Comparison of ENCODE assay signal across 5 cellular contexts in genomic region chr18:54309564-54309963, GRCh38. TPM values are rescaled to one million over a fixed set of nuclear protein-coding genes. Genes with fewer than 3 reads are reported as not detected.
"Had no signal": no experiment of that assay in that cellular context is flagged by ENCODE, and none has a peak within 500 bp of the region (broad histone marks: within the 10 kb centered on the region; RNA-seq: fewer than 3 reads in every experiment).

No MANE protein-coding gene starts in this region.

RNA-seq across cellular contexts. Expression of gene STARD6, which starts 48.1 kb away (rescaled TPM):
- total RNA-seq: HT-29, HT1080, IMR-90, K562 had no signal
- polyA plus RNA-seq: IgD-negative memory B cell, IMR-90 had no signal
